ENCODE assay signal across 15 cellular contexts in the genomic region with DNA sequence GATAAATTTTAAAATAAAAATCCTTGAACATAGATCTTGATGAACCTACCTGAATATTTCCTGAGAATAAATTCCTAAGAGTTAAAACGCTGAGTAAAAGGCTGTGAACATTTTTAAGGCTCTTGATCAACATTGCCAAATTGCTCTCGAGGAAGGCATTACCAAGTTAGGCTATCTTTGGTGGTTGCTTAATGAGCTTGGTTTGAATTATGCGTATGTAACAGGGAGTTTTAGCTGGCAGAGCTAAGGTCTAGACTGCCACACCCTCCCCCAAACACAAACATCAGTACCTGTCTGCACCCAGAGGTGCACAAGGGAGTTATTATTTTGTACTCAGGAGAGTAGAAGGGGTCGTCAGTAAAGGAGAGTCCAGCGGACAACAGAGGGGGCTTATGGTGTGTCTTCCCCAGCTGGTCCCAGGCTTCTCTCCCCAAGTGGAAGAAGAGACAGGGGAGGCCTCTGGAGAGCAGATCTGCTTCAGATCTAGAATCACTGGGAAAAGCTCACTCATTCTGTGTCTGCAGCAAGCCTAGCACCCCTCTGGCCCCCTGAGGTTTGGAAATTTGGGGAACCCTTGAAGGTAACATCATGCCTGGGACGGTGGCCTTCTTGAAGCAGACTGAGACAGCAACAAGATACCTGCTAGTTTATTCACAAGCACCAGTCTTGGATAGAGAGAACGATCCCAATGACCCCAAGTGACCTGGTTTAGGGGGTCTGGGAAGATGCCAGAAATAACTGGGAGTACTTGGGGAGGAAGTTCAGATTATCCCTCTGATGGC.
DNase-seq lines count a peak whose midpoint lies in the region; ATAC-seq and TF ChIP-seq lines count a peak whose summit lies in the region.
"Had no signal": no experiment of that assay in that cellular context is flagged by ENCODE, and none has a peak within 500 bp of the region (broad histone marks: within the 10 kb centered on the region; RNA-seq: fewer than 3 reads in every experiment).

No MANE protein-coding gene starts in this region.

- H3K27ac Mint-ChIP-seq in activated CD8-positive, alpha-beta T cell treated with anti-CD3 and anti-CD28 coated beads, Interleukin-2, amount 10 ng/mL, durations not matched to agents 7 days and 5 days = peak overlapping the region; percentile 26
- no peak overlapping the region for H3K27ac Mint-ChIP-seq in activated CD8-positive, alpha-beta T cell treated with anti-CD3 and anti-CD28 coated beads for 36 hours
- H3K27ac Mint-ChIP-seq in CD8-positive, alpha-beta memory T cell = peak overlapping the region in 7 of 8 donors; percentile 58 to 100 (median 95)
- H3K27ac Mint-ChIP-seq in T-helper 17 cell = peak overlapping the region; percentile 100

- CTCF ChIA-PET in activated CD8-positive, alpha-beta T cell treated with anti-CD3 and anti-CD28 coated beads, Interleukin-2, amount 10 ng/mL, durations not matched to agents 7 days and 5 days (lab: Charles Lee) = interaction anchor here (0.9 to 1.8 kb wide), 3 partner anchors 8 to 91 kb away, joined by 3 to 8 read pairs (median 4); no protein-coding TSS in a partner anchor
- CTCF ChIA-PET in activated CD8-positive, alpha-beta T cell treated with anti-CD3 and anti-CD28 coated beads for 36 hours (lab: Charles Lee) = no interaction called here
- CTCF ChIA-PET in CD8-positive, alpha-beta memory T cell (lab: Charles Lee) = interaction anchor here (1.4 to 1.6 kb wide), 2 partner anchors 11 to 23 kb away, joined by 3 to 4 read pairs; no protein-coding TSS in a partner anchor

- H3K4me1 Mint-ChIP-seq in activated CD8-positive, alpha-beta T cell treated with anti-CD3 and anti-CD28 coated beads, Interleukin-2, amount 10 ng/mL, durations not matched to agents 7 days and 5 days (ENCODE audit: low read depth) = peaks cover 94% of the 10 kb centered on the region
- H3K4me1 Mint-ChIP-seq in activated CD8-positive, alpha-beta T cell treated with anti-CD3 and anti-CD28 coated beads for 36 hours (ENCODE audit: low read depth) = peaks cover 73% of the 10 kb centered on the region
- peaks cover 86 to 96% (median 92%) of the 10 kb centered on the region in 3 donors for H3K4me1 Mint-ChIP-seq in CD8-positive, alpha-beta memory T cell
- H3K4me1 Mint-ChIP-seq in T-helper 17 cell = peaks cover 78% of the 10 kb centered on the region

- H3K27me3 Mint-ChIP-seq in activated CD8-positive, alpha-beta T cell treated with anti-CD3 and anti-CD28 coated beads, Interleukin-2, amount 10 ng/mL, durations not matched to agents 7 days and 5 days (ENCODE audit: low read depth) = no peaks in the 10 kb centered on the region
- H3K27me3 Mint-ChIP-seq in activated CD8-positive, alpha-beta T cell treated with anti-CD3 and anti-CD28 coated beads for 36 hours = peaks cover 5% of the 10 kb centered on the region
- no peaks in the 10 kb centered on the region for H3K27me3 Mint-ChIP-seq in CD8-positive, alpha-beta memory T cell
- H3K27me3 Mint-ChIP-seq in T-helper 17 cell = no peaks in the 10 kb centered on the region

- no peaks in the 10 kb centered on the region for H3K36me3 ChIP-seq in CD8-positive, alpha-beta memory T cell (ENCODE audit: insufficient read depth, low read length)
- H3K36me3 ChIP-seq: SJSA1 had no signal

- POLR2A ChIA-PET in activated CD8-positive, alpha-beta T cell treated with anti-CD3 and anti-CD28 coated beads, Interleukin-2, amount 10 ng/mL, durations not matched to agents 7 days and 5 days (lab: Charles Lee) = interaction anchor here (1.1 kb wide), 1 partner anchor 197 kb away, joined by 3 read pairs; the partner anchor contains the start of gene ID2
- POLR2A ChIA-PET in activated CD8-positive, alpha-beta T cell treated with anti-CD3 and anti-CD28 coated beads for 36 hours (lab: Charles Lee) = interaction anchor here (0.7 to 0.9 kb wide), 2 partner anchors 35 to 887 kb away, joined by 3 read pairs; no protein-coding TSS in a partner anchor
- POLR2A ChIA-PET in CD8-positive, alpha-beta memory T cell (lab: Charles Lee) = no interaction called here

- no peak for TF ChIP-seq CTCF in activated CD8-positive, alpha-beta T cell treated with anti-CD3 and anti-CD28 coated beads for 36 hours (IDR thresholded peaks at IDR 0.05)

- H3K27me3 ChIP-seq in CD8-positive, alpha-beta memory T cell (ENCODE audit: insufficient read depth, low read length, poor library complexity, severe bottlenecking) = no peaks in the 10 kb centered on the region
- H3K27me3 ChIP-seq: SJSA1 had no signal

- H3K27ac ChIP-seq in CD8-positive, alpha-beta memory T cell (ENCODE audit: low read depth, low read length) = no peak overlapping the region
- H3K27ac ChIP-seq: A549, SJSA1 had no signal

- no peak overlapping the region for H3K4me3 Mint-ChIP-seq in activated CD8-positive, alpha-beta T cell treated with anti-CD3 and anti-CD28 coated beads, Interleukin-2, amount 10 ng/mL, durations not matched to agents 7 days and 5 days
- H3K4me3 Mint-ChIP-seq in activated CD8-positive, alpha-beta T cell treated with anti-CD3 and anti-CD28 coated beads for 36 hours = no peak overlapping the region
- H3K4me3 Mint-ChIP-seq in CD8-positive, alpha-beta memory T cell = peak overlapping the region in 5 of 7 donors; percentile 20 to 92 (median 91)
- peak overlapping the region; percentile 99 for H3K4me3 Mint-ChIP-seq in T-helper 17 cell

- no peak for ATAC-seq in activated CD8-positive, alpha-beta T cell treated with anti-CD3 and anti-CD28 coated beads, Interleukin-2, amount 10 ng/mL, durations not matched to agents 7 days and 5 days
- ATAC-seq in activated CD8-positive, alpha-beta T cell treated with anti-CD3 and anti-CD28 coated beads for 36 hours = no peak
- ATAC-seq in T-helper 17 cell (peak; percentile 51), left colon (peak; percentile 36), HG03442 (IDR thresholded peaks at IDR 0.05; ENCODE audit: unreplicated experiment) (no peak)
- ATAC-seq: A549 had no signal

- no peak for DNase-seq in activated CD8-positive, alpha-beta T cell treated with anti-CD3 and anti-CD28 coated beads, Interleukin-2, amount 10 ng/mL, durations not matched to agents 7 days and 5 days
- no peak for DNase-seq in activated CD8-positive, alpha-beta T cell treated with anti-CD3 and anti-CD28 coated beads for 36 hours
- peak in 1 of 5 donors; percentile 30 for DNase-seq in CD8-positive, alpha-beta memory T cell
- DNase-seq in T-helper 17 cell (peak in 1 of 3 donors; percentile 29), left colon (no peak), DMS114 treated with DMSO at 0.1 percent for 48 hours (lab: John Stamatoyannopoulos, UW; ENCODE audit: unreplicated experiment) (no peak)
- DNase-seq in activated CD4-positive, CD25-positive, alpha-beta regulatory T cell treated with anti-CD3 and anti-CD28 coated beads, Interleukin-2, amount 50 U/mL, for 72 hours = no peak
- DNase-seq: KBM-7, NCI-H1105, NCI-H187, NCI-H2171 treated with DMSO at 0.1 percent for 48 hours, NCI-H510A had no signal

- H3K4me3 ChIP-seq in CD8-positive, alpha-beta memory T cell (ENCODE audit: low read length) = no peak overlapping the region
- H3K4me3 ChIP-seq: A549, SJSA1 had no signal

- peaks cover 24% of the 10 kb centered on the region for H3K36me3 Mint-ChIP-seq in activated CD8-positive, alpha-beta T cell treated with anti-CD3 and anti-CD28 coated beads, Interleukin-2, amount 10 ng/mL, durations not matched to agents 7 days and 5 days (ENCODE audit: low read depth)
- peaks cover 9% of the 10 kb centered on the region for H3K36me3 Mint-ChIP-seq in activated CD8-positive, alpha-beta T cell treated with anti-CD3 and anti-CD28 coated beads for 36 hours (ENCODE audit: low read depth)
- H3K36me3 Mint-ChIP-seq in CD8-positive, alpha-beta memory T cell = no peaks in the 10 kb centered on the region
- peaks cover 2% of the 10 kb centered on the region for H3K36me3 Mint-ChIP-seq in T-helper 17 cell (ENCODE audit: low read depth)

- peaks cover 5% of the 10 kb centered on the region for H3K9me3 Mint-ChIP-seq in activated CD8-positive, alpha-beta T cell treated with anti-CD3 and anti-CD28 coated beads, Interleukin-2, amount 10 ng/mL, durations not matched to agents 7 days and 5 days (ENCODE audit: insufficient read depth)
- no peaks in the 10 kb centered on the region for H3K9me3 Mint-ChIP-seq in activated CD8-positive, alpha-beta T cell treated with anti-CD3 and anti-CD28 coated beads for 36 hours
- no peaks in the 10 kb centered on the region for H3K9me3 Mint-ChIP-seq in CD8-positive, alpha-beta memory T cell

- peaks cover 59% of the 10 kb centered on the region for H3K4me1 ChIP-seq in CD8-positive, alpha-beta memory T cell (ENCODE audit: insufficient read depth, low read length)
- H3K4me1 ChIP-seq: A549, SJSA1 had no signal

- intact Hi-C loops in activated CD8-positive, alpha-beta T cell treated with anti-CD3 and anti-CD28 coated beads for 36 hours (cut with micrococcal nuclease) = loop anchor here (10.0 kb wide), 1 partner anchor 180 kb away; no protein-coding TSS in a partner anchor
- intact Hi-C loops in left colon (cut with DNase I, micrococcal nuclease) = no loop called here

- no peaks in the 10 kb centered on the region for H3K9me3 ChIP-seq in CD8-positive, alpha-beta memory T cell (ENCODE audit: low read length)
- H3K9me3 ChIP-seq in T-helper 17 cell (ENCODE audit: control insufficient read depth, low read length, poor library complexity, severe bottlenecking) = no peaks in the 10 kb centered on the region
- H3K9me3 ChIP-seq: A549, SJSA1 had no signal

Comparison
In these comparisons a context has a peak if more than half of its experiments do, and no peak if none do; other contexts are left out.
1. ATAC-seq: peak in T-helper 17 cell (single experiment) and left colon (single experiment); none in activated CD8-positive, alpha-beta T cell treated with anti-CD3 and anti-CD28 coated beads, Interleukin-2, amount 10 ng/mL, durations not matched to agents 7 days and 5 days (single experiment), activated CD8-positive, alpha-beta T cell treated with anti-CD3 and anti-CD28 coated beads for 36 hours (single experiment) and HG03442 (single experiment).
2. H3K4me3 Mint-ChIP-seq: peak in CD8-positive, alpha-beta memory T cell (5 of 7) and T-helper 17 cell (single experiment); none in activated CD8-positive, alpha-beta T cell treated with anti-CD3 and anti-CD28 coated beads, Interleukin-2, amount 10 ng/mL, durations not matched to agents 7 days and 5 days (single experiment) and activated CD8-positive, alpha-beta T cell treated with anti-CD3 and anti-CD28 coated beads for 36 hours (single experiment).